ENCODE assay signal across 23 cellular contexts in genomic region chr9:10026585-10026984, GRCh38.
DNase-seq lines count a peak whose midpoint lies in the region; ATAC-seq and TF ChIP-seq lines count a peak whose summit lies in the region.
"Had no signal": no experiment of that assay in that cellular context is flagged by ENCODE, and none has a peak within 500 bp of the region (broad histone marks: within the 10 kb centered on the region; RNA-seq: fewer than 3 reads in every experiment).

No MANE protein-coding gene starts in this region.

- H3K27ac ChIP-seq in MM.1S (ENCODE audit: low read length) = no peak overlapping the region
- H3K27ac ChIP-seq in endodermal cell (ENCODE audit: low read depth, low read length) = no peak overlapping the region
- H3K27ac ChIP-seq: esophagus muscularis mucosa, gastrocnemius medialis, tibial artery had no signal

- no peak overlapping the region for H3K27ac Mint-ChIP-seq in endodermal cell
- H3K27ac Mint-ChIP-seq: activated CD8-positive, alpha-beta T cell treated with anti-CD3 and anti-CD28 coated beads, Interleukin-2, amount 10 ng/mL, durations not matched to agents 7 days and 5 days; B cell; brain; effector memory CD8-positive, alpha-beta T cell had no signal

- H3F3A ChIP-seq in MM.1S (ENCODE audit: insufficient read depth, low read length) = no peaks in the 10 kb centered on the region

- peaks cover 28% of the 10 kb centered on the region for H3K9me3 Mint-ChIP-seq in endodermal cell

- TF ChIP-seq CTCF in MM.1S (IDR thresholded peaks at IDR 0.05; ENCODE audit: low read length) (0 out of 2 replicates have a peak, but pooled peaks have one; percentile 9), endodermal cell (conservative IDR thresholded peaks at IDR 0.05) (peak; percentile 39)

- WGBS in endodermal cell (ENCODE audit: insufficient coverage in 1 of 2, insufficient read length in 1 of 2), 2 experiments = 50 to 97% methylated on average over 1 to 3 of the region's 4 CpGs

- peaks cover 2% of the 10 kb centered on the region for H3K4me1 Mint-ChIP-seq in endodermal cell
- H3K4me1 Mint-ChIP-seq: B cell, brain had no signal

- ATAC-seq in HG02623 (IDR thresholded peaks at IDR 0.05; ENCODE audit: unreplicated experiment) = no peak
- ATAC-seq: activated CD4-positive, CD25-positive, alpha-beta regulatory T cell treated with anti-CD3 and anti-CD28 coated beads, Interleukin-2, amount 50 U/mL, for 24 hours; activated CD8-positive, alpha-beta T cell treated with anti-CD3 and anti-CD28 coated beads, Interleukin-2, amount 10 ng/mL, durations not matched to agents 7 days and 5 days; effector memory CD8-positive, alpha-beta T cell; gastrocnemius medialis; stimulated activated naive CD8-positive, alpha-beta T cell treated with anti-CD3 and anti-CD28 coated beads, Interleukin-15, Interleukin-2, amounts not matched to agents 100 U/mL and 50 U/mL, for 24 hours had no signal

- no peak overlapping the region for H3K9ac ChIP-seq in MM.1S (ENCODE audit: low read length)
- no peak overlapping the region for H3K9ac ChIP-seq in endodermal cell (ENCODE audit: extremely low read depth, low read length, poor library complexity, severe bottlenecking)

- no peaks in the 10 kb centered on the region for H4K20me1 ChIP-seq in MM.1S (ENCODE audit: insufficient read depth, low read length)

- H3K4me3 ChIP-seq in MM.1S (ENCODE audit: low read length) (no peak overlapping the region), endodermal cell (ENCODE audit: low read length) (no peak overlapping the region)
- H3K4me3 ChIP-seq: esophagus muscularis mucosa, gastrocnemius medialis, smooth muscle cell, tibial artery had no signal

- peaks cover 20% of the 10 kb centered on the region for H3K36me3 Mint-ChIP-seq in endodermal cell (ENCODE audit: low read depth)

- H3K27me3 ChIP-seq in MM.1S (replicated peaks; ENCODE audit: insufficient read depth, low read length) = no peaks in the 10 kb centered on the region
- no peaks in the 10 kb centered on the region for H3K27me3 ChIP-seq in endodermal cell (ENCODE audit: control insufficient read depth, insufficient read depth, low read length, poor library complexity, severe bottlenecking)
- H3K27me3 ChIP-seq: esophagus muscularis mucosa, gastrocnemius medialis, tibial artery had no signal

- H3K4me1 ChIP-seq in MM.1S (ENCODE audit: low read length) = no peaks in the 10 kb centered on the region
- H3K4me1 ChIP-seq in endodermal cell (ENCODE audit: control insufficient read depth, insufficient read depth, low read length) = no peaks in the 10 kb centered on the region
- H3K4me1 ChIP-seq: esophagus muscularis mucosa, gastrocnemius medialis, tibial artery had no signal

- H3K79me2 ChIP-seq in MM.1S (ENCODE audit: low read length) = no peaks in the 10 kb centered on the region

- H3K4me3 Mint-ChIP-seq in endodermal cell = no peak overlapping the region
- H3K4me3 Mint-ChIP-seq: activated CD8-positive, alpha-beta T cell treated with anti-CD3 and anti-CD28 coated beads, Interleukin-2, amount 10 ng/mL, durations not matched to agents 7 days and 5 days; B cell; brain; effector memory CD8-positive, alpha-beta T cell had no signal

- H3K9me2 ChIP-seq in MM.1S (replicated peaks; ENCODE audit: insufficient read depth, low read length) = no peaks in the 10 kb centered on the region

- H2AFZ ChIP-seq in MM.1S (ENCODE audit: low read length) = no peak overlapping the region

- no peaks in the 10 kb centered on the region for H3K27me3 Mint-ChIP-seq in endodermal cell (ENCODE audit: insufficient read depth)
- H3K27me3 Mint-ChIP-seq: B cell; brain; effector memory CD8-positive, alpha-beta T cell had no signal

- DNase-seq in DMS153 (lab: John Stamatoyannopoulos, UW) (peak; percentile 20), DMS153 treated with DMSO at 0.1 percent for 48 hours (lab: John Stamatoyannopoulos, UW; ENCODE audit: unreplicated experiment) (no peak), MM.1S (no peak), NCI-H345 treated with DMSO at 0.1 percent for 48 hours (lab: John Stamatoyannopoulos, UW; ENCODE audit: unreplicated experiment) (peak; percentile 4), endodermal cell (no peak)
- no peak for DNase-seq in central memory CD4-positive, alpha-beta T cell
- DNase-seq in activated CD4-positive, alpha-beta T cell treated with anti-CD3 and anti-CD28 coated beads for 4 hours = no peak
- DNase-seq: 8988T; activated CD8-positive, alpha-beta T cell treated with anti-CD3 and anti-CD28 coated beads, Interleukin-2, amount 10 ng/mL, durations not matched to agents 7 days and 5 days; effector memory CD8-positive, alpha-beta T cell; EL; gastrocnemius medialis; mammary epithelial cell; NCI-H446; stimulated activated CD4-positive, alpha-beta T cell treated with anti-CD3 and anti-CD28 coated beads, Interleukin-2, amount 100 ng/mL, for 48 hours; stimulated activated naive CD8-positive, alpha-beta T cell treated with anti-CD3 and anti-CD28 coated beads, Interleukin-15, Interleukin-2, amounts not matched to agents 100 U/mL and 50 U/mL, for 24 hours; tibial artery had no signal

- H3K4me2 ChIP-seq in MM.1S (ENCODE audit: low read depth, low read length) = no peak overlapping the region
- H3K4me2 ChIP-seq: smooth muscle cell had no signal

- no peaks in the 10 kb centered on the region for H3K9me3 ChIP-seq in MM.1S (replicated peaks; ENCODE audit: insufficient read depth, low read length)
- peaks cover 24% of the 10 kb centered on the region for H3K9me3 ChIP-seq in endodermal cell (ENCODE audit: control insufficient read depth, low read length)
- H3K9me3 ChIP-seq: gastrocnemius medialis, tibial artery had no signal

- no peaks in the 10 kb centered on the region for H3K36me3 ChIP-seq in MM.1S (replicated peaks; ENCODE audit: insufficient read depth, low read length)
- no peaks in the 10 kb centered on the region for H3K36me3 ChIP-seq in endodermal cell (ENCODE audit: control insufficient read depth, insufficient read depth, low read length)
- H3K36me3 ChIP-seq: esophagus muscularis mucosa, gastrocnemius medialis, tibial artery had no signal

Comparison
In these comparisons a context has a peak if more than half of its experiments do, and no peak if none do; other contexts are left out.
1. DNase-seq: peak in DMS153 (single experiment) and NCI-H345 treated with DMSO at 0.1 percent for 48 hours (single experiment); none in DMS153 treated with DMSO at 0.1 percent for 48 hours (single experiment), MM.1S (single experiment), endodermal cell (single experiment), central memory CD4-positive, alpha-beta T cell (single experiment) and activated CD4-positive, alpha-beta T cell treated with anti-CD3 and anti-CD28 coated beads for 4 hours (0 of 2).